ENCODE assay signal across 1 cellular context in genomic region chr7:100673302-100673941, GRCh38.
TF ChIP-seq lines count a peak whose summit lies in the region.

GNB2 (plus strand) TSS chr7:100673740; CDS start chr7:100676266, 2,526 bp downstream.

TF ChIP-seq in GM12878, 131 proteins besides CTCF, POLR2A, EP300 and RAD21 (continued from another document):
- TF ChIP-seq MLLT1 (IDR thresholded peaks at IDR 0.05) = peak; percentile 86
- TF ChIP-seq NBN (IDR thresholded peaks at IDR 0.05) = peak; percentile 99
TF ChIP-seq in GM12878: peak in this region for 78.
